8 cellular contexts compared by ENCODE assay signal in the genomic region with DNA sequence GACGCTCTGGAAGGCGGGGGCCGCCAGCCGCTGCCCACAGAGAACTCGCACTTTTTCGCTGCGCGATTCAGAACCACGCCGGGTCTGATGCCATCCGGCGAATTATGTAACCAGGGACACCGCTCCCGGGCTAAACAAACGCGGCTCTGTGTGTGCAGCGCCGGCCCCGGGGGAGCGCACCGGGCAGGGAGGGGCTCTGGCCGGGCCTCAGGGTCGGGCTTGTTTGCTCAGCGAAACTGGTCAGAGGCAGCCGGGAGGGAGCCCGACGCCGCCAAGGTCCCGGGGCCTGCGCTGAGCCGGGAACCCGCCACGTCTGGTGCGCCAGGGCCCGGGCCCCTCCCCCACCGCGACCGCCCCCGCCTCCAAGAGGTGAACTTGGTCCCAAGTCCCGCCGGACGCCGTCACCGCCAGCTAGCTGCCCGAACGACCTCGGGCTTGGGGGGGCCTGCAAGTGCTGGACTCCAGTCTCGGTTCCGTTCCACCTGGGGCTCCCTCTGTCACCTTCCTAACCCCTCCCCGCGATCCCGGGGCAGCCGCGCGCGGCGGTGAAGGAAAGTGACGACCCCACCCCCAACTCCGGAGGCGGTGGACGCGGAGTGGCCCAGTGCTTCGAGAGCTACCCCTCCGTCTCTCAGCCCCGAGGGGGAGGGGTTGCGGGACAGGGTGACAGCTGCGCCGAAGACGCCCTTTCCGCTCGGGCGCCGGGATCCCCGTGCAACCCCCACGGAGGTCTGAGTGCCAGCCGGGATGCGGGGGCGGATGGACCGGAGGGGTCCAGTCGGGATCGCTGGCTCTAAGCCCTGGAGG. TPM values are rescaled to one million over a fixed set of nuclear protein-coding genes. Genes with fewer than 3 reads are reported as not detected.
DNase-seq lines count a peak whose midpoint lies in the region; ATAC-seq and TF ChIP-seq lines count a peak whose summit lies in the region.

No MANE protein-coding gene starts in this region.

- H3K9me3 Mint-ChIP-seq in activated CD8-positive, alpha-beta T cell treated with anti-CD3 and anti-CD28 coated beads for 36 hours, result no peaks in the 10 kb centered on the region

- no peaks in the 10 kb centered on the region for H3K27me3 Mint-ChIP-seq in activated CD8-positive, alpha-beta T cell treated with anti-CD3 and anti-CD28 coated beads for 36 hours

- peak overlapping the region; percentile 74 for H3K4me3 ChIP-seq in lung

- no peaks in the 10 kb centered on the region for H3K9me3 ChIP-seq in lung (ENCODE audit: control insufficient read depth in 2 of 2, insufficient read depth in 1 of 2, low read length in 1 of 2)

- POLR2A ChIA-PET in activated CD8-positive, alpha-beta T cell treated with anti-CD3 and anti-CD28 coated beads for 36 hours (lab: Charles Lee), result interaction anchor here (0.7 to 7.3 kb wide), 11 partner anchors 10 to 96 kb away, joined by 3 to 84 read pairs (median 4); a partner anchor contains a TSS

- H3K27me3 ChIP-seq in lung (ENCODE audit: control insufficient read depth, insufficient read depth), result no peaks in the 10 kb centered on the region

- ATAC-seq in activated CD8-positive, alpha-beta T cell treated with anti-CD3 and anti-CD28 coated beads for 36 hours, result peak; percentile 38
- ATAC-seq in lung (ENCODE audit: insufficient read depth, low FRiP score), result peak; percentile 37

- TF ChIP-seq CTCF in GM10266 (IDR thresholded peaks at IDR 0.05; ENCODE audit: control insufficient read depth, insufficient read depth, low read depth, missing control alignments) (no peak), lung (IDR thresholded peaks at IDR 0.05; ENCODE audit: control extremely low read depth, extremely low read depth) (no peak)
- no peak for TF ChIP-seq CTCF in activated CD8-positive, alpha-beta T cell treated with anti-CD3 and anti-CD28 coated beads for 36 hours (IDR thresholded peaks at IDR 0.05)

- H3K36me3 ChIP-seq in lung (ENCODE audit: control insufficient read depth in 2 of 2, insufficient read depth in 2 of 2, low read length in 2 of 2), result no peaks in the 10 kb centered on the region

- CTCF ChIA-PET in activated CD8-positive, alpha-beta T cell treated with anti-CD3 and anti-CD28 coated beads for 36 hours (lab: Charles Lee), result interaction anchor here (0.7 to 7.2 kb wide), 9 partner anchors 10 to 86 kb away, joined by 3 to 61 read pairs (median 9); a partner anchor contains a TSS

- peaks cover 18 to 22% of the 10 kb centered on the region in 2 donors for H3K4me1 ChIP-seq in lung (ENCODE audit: control insufficient read depth in 2 of 2, insufficient read depth in 2 of 2, low read length in 2 of 2)

- peak overlapping the region; percentile 81 for H3K4me3 Mint-ChIP-seq in activated CD8-positive, alpha-beta T cell treated with anti-CD3 and anti-CD28 coated beads for 36 hours

- intact Hi-C loops in activated CD8-positive, alpha-beta T cell treated with anti-CD3 and anti-CD28 coated beads for 36 hours (cut with micrococcal nuclease), result no loop called here

- peaks cover 50% of the 10 kb centered on the region for H3K4me1 Mint-ChIP-seq in activated CD8-positive, alpha-beta T cell treated with anti-CD3 and anti-CD28 coated beads for 36 hours (ENCODE audit: low read depth)

- peak; percentile 81 for DNase-seq in GM10266 (ENCODE audit: extremely low spot score)
- peak; percentile 18 for DNase-seq in HCEC 1CT
- DNase-seq in MV-4-11 (lab: John Stamatoyannopoulos, UW), result peak; percentile 35
- DNase-seq in activated CD8-positive, alpha-beta T cell treated with anti-CD3 and anti-CD28 coated beads for 36 hours, result peak; percentile 79
- DNase-seq in effector CD4-positive, alpha-beta T cell, result peak; percentile 47
- DNase-seq in lung (ENCODE audit: low spot score), result peak; percentile 74
- DNase-seq in stimulated activated CD8-positive, alpha-beta memory T cell treated with anti-CD3 and anti-CD28 coated beads, Interleukin-15, amount 100 ng/mL, for 1 hour (ENCODE audit: low read depth), result peak; percentile 14
- no peak for DNase-seq in SKM-1 treated with dmso at 0.1 percent for 144 hours (lab: John Stamatoyannopoulos, UW; ENCODE audit: unreplicated experiment)

- H3K36me3 Mint-ChIP-seq in activated CD8-positive, alpha-beta T cell treated with anti-CD3 and anti-CD28 coated beads for 36 hours (ENCODE audit: low read depth), result peaks cover 4% of the 10 kb centered on the region

- H3K27ac Mint-ChIP-seq in activated CD8-positive, alpha-beta T cell treated with anti-CD3 and anti-CD28 coated beads for 36 hours, result peak overlapping the region; percentile 92

- WGBS in lung, 2 donors, result 0 to 1% methylated on average over 80 to 81 of the region's 81 CpGs

- peak overlapping the region; percentile 97 to 100 for H3K27ac ChIP-seq in lung (ENCODE audit: low read depth in 1 of 2, low read length in 1 of 2)

RNA-seq across cellular contexts. Expression of a gene that starts 0.8 kb away (rescaled TPM):
- 10 to 100 TPM; 67.1 to 67.2 TPM for total RNA-seq in activated CD8-positive, alpha-beta T cell treated with anti-CD3 and anti-CD28 coated beads for 36 hours
- 100 to 1,000 TPM; 162 to 179 TPM for total RNA-seq in lung
- 100 to 1,000 TPM in 1 of 2 donors, 10 to 100 TPM in 1; 46.8 to 104 TPM for polyA plus RNA-seq in lung

RNA-seq across cellular contexts. Expression of a gene that starts 27.1 kb away (rescaled TPM):
- under 1 TPM; 0.34 to 0.49 TPM for total RNA-seq in activated CD8-positive, alpha-beta T cell treated with anti-CD3 and anti-CD28 coated beads for 36 hours
- 1 to 10 TPM; 8.1 to 9.7 TPM for total RNA-seq in lung
- polyA plus RNA-seq in lung, result 10 to 100 TPM in 1 of 2 donors, 1 to 10 TPM in 1; 4.3 to 11.7 TPM

Comparison
In these comparisons a context has a peak if more than half of its experiments do, and no peak if none do; other contexts are left out.
1. RNA of a gene that starts 27.1 kb away (total RNA-seq): 8.1 to 9.7 TPM in lung; 0.34 to 0.49 TPM in activated CD8-positive, alpha-beta T cell treated with anti-CD3 and anti-CD28 coated beads for 36 hours; every median in the first group is over 4 times any median in the second.